ENCODE assay signal across 16 cellular contexts in genomic region chr18:26909599-26910290, GRCh38. TPM values are rescaled to one million over a fixed set of nuclear protein-coding genes. Genes with fewer than 3 reads are reported as not detected.
DNase-seq lines count a peak whose midpoint lies in the region; TF ChIP-seq lines count a peak whose summit lies in the region.
"Had no signal": no experiment of that assay in that cellular context is flagged by ENCODE, and none has a peak within 500 bp of the region (broad histone marks: within the 10 kb centered on the region; RNA-seq: fewer than 3 reads in every experiment).

No MANE protein-coding gene starts in this region.

- TF ChIP-seq CTCF in GM20000 (IDR thresholded peaks at IDR 0.05; ENCODE audit: extremely low read depth, missing control alignments), result no peak

- intact Hi-C loops in posterior cingulate gyrus (cut with DNase I), result loop anchor here (5.0 kb wide), 1 partner anchor 42 kb away; the partner anchor contains the start of gene AQP4

- DNase-seq in H4 (ENCODE audit: low spot score) (peak; percentile 29), amygdala (lab: John Stamatoyannopoulos, UW) (peak in 40 of 56 donors; percentile 3 to 76 (median 22)), iPS-NIHi11 (ENCODE audit: low spot score) (peak; percentile 37), posterior cingulate gyrus (peak in 6 of 10 donors; percentile 18 to 83 (median 22)), D341Med (ENCODE audit: low spot score) (no peak), GF-D8 (lab: John Stamatoyannopoulos, UW) (no peak), GM20000 (ENCODE audit: low spot score) (no peak)
- DNase-seq: activated CD4-positive, alpha-beta memory T cell treated with anti-CD3 and anti-CD28 coated beads, Interleukin-2, amount 10 ng/mL, durations not matched to agents 7 days and 5 days; activated T-cell treated with anti-CD3 and anti-CD28 coated beads, Interleukin-2, amount 50 U/mL, for 72 hours; DMS 273 treated with DMSO at 0.1 percent for 48 hours; Karpas-422; left colon; OCI-M1; SK-N-SH had no signal

RNA-seq across cellular contexts. Expression of gene AQP4, which starts 44.2 kb away (rescaled TPM):
- total RNA-seq in H4 (2014; rRNA removed; shearing (Covaris generic)), result 0.39 TPM in 1 of 2 replicates, not detected in the other
- total RNA-seq: activated CD4-positive, alpha-beta memory T cell treated with anti-CD3 and anti-CD28 coated beads, Interleukin-2, amount 10 ng/mL, durations not matched to agents 7 days and 5 days; activated T-cell treated with anti-CD3 and anti-CD28 coated beads, Interleukin-2, amount 50 U/mL, for 72 hours; B cell; pulmonary artery endothelial cell had no signal

Comparison
In these comparisons a context has a peak if more than half of its experiments do, and no peak if none do; other contexts are left out.
1. DNase-seq: peak in H4 (single experiment), amygdala (40 of 56), iPS-NIHi11 (single experiment) and posterior cingulate gyrus (6 of 10); none in D341Med (single experiment), GF-D8 (single experiment) and GM20000 (single experiment).